ENCODE assay signal across 8 cellular contexts in genomic region chr10:43396061-43396927, GRCh38. TPM values are rescaled to one million over a fixed set of nuclear protein-coding genes. Genes with fewer than 3 reads are reported as not detected.
DNase-seq lines count a peak whose midpoint lies in the region; ATAC-seq and TF ChIP-seq lines count a peak whose summit lies in the region.

No MANE protein-coding gene starts in this region.

- H4K91ac ChIP-seq in neuronal stem cell (ENCODE audit: low read depth, low read length, poor library complexity), result no peak overlapping the region

- no peak overlapping the region for H3K14ac ChIP-seq in neuronal stem cell (ENCODE audit: low read length)

- H3K4me1 ChIP-seq in neuronal stem cell (ENCODE audit: control insufficient read depth in 2 of 2, insufficient read depth in 1 of 2, low read depth in 1 of 2, low read length in 2 of 2) (peaks cover 9 to 13% of the 10 kb centered on the region in 2 donors), thyroid gland (peaks cover 30 to 34% of the 10 kb centered on the region in 2 donors)

- no peak overlapping the region for H3K4ac ChIP-seq in neuronal stem cell (ENCODE audit: low read length)

- H2AFZ ChIP-seq in neuronal stem cell (ENCODE audit: low read length), result peak overlapping the region; percentile 81

- H3K4me3 ChIP-seq in neuronal stem cell (ENCODE audit: low read length in 2 of 2), result peak overlapping the region; percentile 78 to 87
- peak overlapping the region in 2 of 3 donors; percentile 59 to 81 for H3K4me3 ChIP-seq in thyroid gland (replicated peaks in 1 of 3)

- H3K27me3 Mint-ChIP-seq in activated naive CD4-positive, alpha-beta T cell treated with anti-CD3 and anti-CD28 coated beads, Interleukin-2, amount 10 ng/mL, durations not matched to agents 7 days and 5 days, result no peaks in the 10 kb centered on the region

- no peak overlapping the region for H2BK15ac ChIP-seq in neuronal stem cell (ENCODE audit: low read length)

- H3K9ac ChIP-seq in neuronal stem cell (ENCODE audit: low read depth, low read length, poor library complexity), result peak overlapping the region; percentile 79

- H4K8ac ChIP-seq in neuronal stem cell (ENCODE audit: low read depth, low read length), result no peak overlapping the region

- H2BK5ac ChIP-seq in neuronal stem cell (ENCODE audit: low read length), result peak overlapping the region; percentile 91

- peak overlapping the region; percentile 98 for H3K23ac ChIP-seq in neuronal stem cell (ENCODE audit: low read depth, low read length, poor library complexity)

- no CpG with 5 or more reads among the region's 71 CpGs for WGBS in neuronal stem cell (ENCODE audit: extremely low coverage in 2 of 2, insufficient read length in 2 of 2, insufficient replicate concordance in 1 of 2), 2 donors
- WGBS in thyroid gland, 2 donors, result 1 to 3% methylated on average over 8 to 21 of the region's 71 CpGs

- H3K79me1 ChIP-seq in neuronal stem cell (ENCODE audit: low read depth, low read length), result peaks cover 9% of the 10 kb centered on the region

- no peaks in the 10 kb centered on the region for H3K9me3 Mint-ChIP-seq in activated naive CD4-positive, alpha-beta T cell treated with anti-CD3 and anti-CD28 coated beads, Interleukin-2, amount 10 ng/mL, durations not matched to agents 7 days and 5 days

- H3K4me2 ChIP-seq in neuronal stem cell (ENCODE audit: insufficient read depth, low read length, poor library complexity, severe bottlenecking), result peak overlapping the region; percentile 88

- H3K4me1 Mint-ChIP-seq in activated naive CD4-positive, alpha-beta T cell treated with anti-CD3 and anti-CD28 coated beads, Interleukin-2, amount 10 ng/mL, durations not matched to agents 7 days and 5 days, result peaks cover 78% of the 10 kb centered on the region

- peaks cover 76% of the 10 kb centered on the region for H3K36me3 Mint-ChIP-seq in activated naive CD4-positive, alpha-beta T cell treated with anti-CD3 and anti-CD28 coated beads, Interleukin-2, amount 10 ng/mL, durations not matched to agents 7 days and 5 days

- H3K36me3 ChIP-seq in neuronal stem cell (replicated peaks in 1 of 2; ENCODE audit: control insufficient read depth in 2 of 2, insufficient read depth in 2 of 2, low read length in 2 of 2) (peaks cover 16 to 80% of the 10 kb centered on the region in 2 donors), thyroid gland (peaks cover 20 to 31% of the 10 kb centered on the region in 2 donors)

- TF ChIP-seq POLR2A in thyroid gland (IDR thresholded peaks at IDR 0.05), result peak in 1 of 2 donors; percentile 17

- peak; percentile 50 for ATAC-seq in GM21381 (IDR thresholded peaks at IDR 0.05; ENCODE audit: unreplicated experiment)

- no peak overlapping the region for H2BK120ac ChIP-seq in neuronal stem cell (ENCODE audit: low read depth, low read length)

- no peaks in the 10 kb centered on the region for H3K9me3 ChIP-seq in neuronal stem cell (replicated peaks in 1 of 2; ENCODE audit: control insufficient read depth in 2 of 2, insufficient read depth in 1 of 2, low read depth in 1 of 2, low read length in 2 of 2)
- H3K9me3 ChIP-seq in thyroid gland, result no peaks in the 10 kb centered on the region

- peak overlapping the region; percentile 71 for H2AK5ac ChIP-seq in neuronal stem cell (ENCODE audit: low read depth, low read length)

- DNase-seq in COLO829 (ENCODE audit: low spot score) (peak; percentile 51), HT-29 (ENCODE audit: low spot score) (peak; percentile 79), RPMI8226 (peak; percentile 78), globus pallidus (ENCODE audit: low spot score) (peak; percentile 82), neuronal stem cell (ENCODE audit: low spot score) (peak; percentile 68), thyroid gland (peak; percentile 82 to 84)
- peak; percentile 85 for DNase-seq in activated naive CD4-positive, alpha-beta T cell treated with anti-CD3 and anti-CD28 coated beads, Interleukin-2, amount 10 ng/mL, durations not matched to agents 7 days and 5 days

- H3K27ac ChIP-seq in neuronal stem cell (replicated peaks; ENCODE audit: low read length) (peak overlapping the region; percentile 93), thyroid gland (peak overlapping the region; percentile 98 to 100 (median 100))

- H3K27ac Mint-ChIP-seq in activated naive CD4-positive, alpha-beta T cell treated with anti-CD3 and anti-CD28 coated beads, Interleukin-2, amount 10 ng/mL, durations not matched to agents 7 days and 5 days, result peak overlapping the region; percentile 93

- H3K27me3 ChIP-seq in neuronal stem cell (ENCODE audit: control insufficient read depth in 3 of 3, insufficient read depth in 3 of 3, low read depth in 1 of 3, low read length in 3 of 3) (no peaks in the 10 kb centered on the region), thyroid gland (no peaks in the 10 kb centered on the region)

- TF ChIP-seq CTCF in thyroid gland (IDR thresholded peaks at IDR 0.05), result no peak

- no peak overlapping the region for H2BK12ac ChIP-seq in neuronal stem cell (ENCODE audit: low read length)

- H3K18ac ChIP-seq in neuronal stem cell (ENCODE audit: low read length), result peak overlapping the region; percentile 91

- H3K4me3 Mint-ChIP-seq in activated naive CD4-positive, alpha-beta T cell treated with anti-CD3 and anti-CD28 coated beads, Interleukin-2, amount 10 ng/mL, durations not matched to agents 7 days and 5 days, result peak overlapping the region; percentile 90

- CTCF ChIA-PET in activated naive CD4-positive, alpha-beta T cell treated with anti-CD3 and anti-CD28 coated beads, Interleukin-2, amount 10 ng/mL, durations not matched to agents 7 days and 5 days (lab: Charles Lee), result interaction anchor here (0.6 kb wide), 1 partner anchor 17 kb away, joined by 3 read pairs; no protein-coding TSS in a partner anchor

- intact Hi-C loops in thyroid gland (cut with DNase I), result no loop called here

RNA-seq across cellular contexts. Expression of gene HNRNPF, which starts 12.7 kb away (rescaled TPM):
- 515 and 519 TPM in 2 replicates for total RNA-seq in HT-29 (2014; rRNA removed; shearing (Covaris generic))
- polyA plus RNA-seq in neuronal stem cell (2013, experiment 1 of 2), result 114 TPM
- 114 TPM for polyA plus RNA-seq in neuronal stem cell (2013, experiment 2 of 2)
- 100 to 1,000 TPM; 148 to 158 (median 155) TPM for total RNA-seq in thyroid gland

RNA-seq across cellular contexts. Expression of gene FXYD4, which starts 24.9 kb away (rescaled TPM):
- not detected in 2 replicates for total RNA-seq in HT-29 (2014; rRNA removed; shearing (Covaris generic))
- not detected for polyA plus RNA-seq in neuronal stem cell (2013, experiment 1 of 2)
- not detected for polyA plus RNA-seq in neuronal stem cell (2013, experiment 2 of 2)
- not detected for total RNA-seq in thyroid gland

RNA-seq across cellular contexts. Expression of gene ZNF487, which starts 40.6 kb away (rescaled TPM):
- total RNA-seq in HT-29 (2014; rRNA removed; shearing (Covaris generic)), result 8.1 and 16.1 TPM in 2 replicates
- 3.7 TPM for polyA plus RNA-seq in neuronal stem cell (2013, experiment 1 of 2)
- polyA plus RNA-seq in neuronal stem cell (2013, experiment 2 of 2), result 3.3 TPM
- 10 to 100 TPM; 11.9 to 21.7 (median 19.9) TPM for total RNA-seq in thyroid gland

Comparison
In these comparisons a context has a peak if more than half of its experiments do, and no peak if none do; other contexts are left out.
1. Peak in every context shown above with its lines: DNase-seq, ATAC-seq, H3K4me3 ChIP-seq and H3K27ac ChIP-seq.